In the genomic region with DNA sequence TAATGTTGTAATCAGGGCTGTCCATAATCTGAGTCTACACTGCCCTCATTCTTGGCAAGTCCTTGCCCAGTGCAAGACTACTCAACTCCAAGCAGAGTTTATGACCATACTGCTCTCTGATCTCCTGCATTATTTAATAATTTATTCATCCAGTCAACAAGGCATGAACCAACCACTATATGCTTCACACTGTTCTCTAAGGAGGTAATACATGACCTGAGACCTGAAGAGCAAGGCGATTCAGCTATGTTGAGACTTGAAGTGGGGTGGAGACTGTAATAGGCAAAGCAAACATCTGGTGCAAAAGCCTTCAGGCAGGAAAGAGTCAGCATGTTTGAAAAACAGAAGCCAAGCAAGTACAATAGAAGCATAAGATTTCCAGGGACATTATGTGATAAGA, we compare ENCODE assay signal across 1 cellular context.
TF ChIP-seq lines count a peak whose summit lies in the region.

No MANE protein-coding gene starts in this region.

TF ChIP-seq in GM23338, 12 proteins besides CTCF, POLR2A, EP300 and RAD21 (continued from another document):
- TF ChIP-seq, protein P1, sequence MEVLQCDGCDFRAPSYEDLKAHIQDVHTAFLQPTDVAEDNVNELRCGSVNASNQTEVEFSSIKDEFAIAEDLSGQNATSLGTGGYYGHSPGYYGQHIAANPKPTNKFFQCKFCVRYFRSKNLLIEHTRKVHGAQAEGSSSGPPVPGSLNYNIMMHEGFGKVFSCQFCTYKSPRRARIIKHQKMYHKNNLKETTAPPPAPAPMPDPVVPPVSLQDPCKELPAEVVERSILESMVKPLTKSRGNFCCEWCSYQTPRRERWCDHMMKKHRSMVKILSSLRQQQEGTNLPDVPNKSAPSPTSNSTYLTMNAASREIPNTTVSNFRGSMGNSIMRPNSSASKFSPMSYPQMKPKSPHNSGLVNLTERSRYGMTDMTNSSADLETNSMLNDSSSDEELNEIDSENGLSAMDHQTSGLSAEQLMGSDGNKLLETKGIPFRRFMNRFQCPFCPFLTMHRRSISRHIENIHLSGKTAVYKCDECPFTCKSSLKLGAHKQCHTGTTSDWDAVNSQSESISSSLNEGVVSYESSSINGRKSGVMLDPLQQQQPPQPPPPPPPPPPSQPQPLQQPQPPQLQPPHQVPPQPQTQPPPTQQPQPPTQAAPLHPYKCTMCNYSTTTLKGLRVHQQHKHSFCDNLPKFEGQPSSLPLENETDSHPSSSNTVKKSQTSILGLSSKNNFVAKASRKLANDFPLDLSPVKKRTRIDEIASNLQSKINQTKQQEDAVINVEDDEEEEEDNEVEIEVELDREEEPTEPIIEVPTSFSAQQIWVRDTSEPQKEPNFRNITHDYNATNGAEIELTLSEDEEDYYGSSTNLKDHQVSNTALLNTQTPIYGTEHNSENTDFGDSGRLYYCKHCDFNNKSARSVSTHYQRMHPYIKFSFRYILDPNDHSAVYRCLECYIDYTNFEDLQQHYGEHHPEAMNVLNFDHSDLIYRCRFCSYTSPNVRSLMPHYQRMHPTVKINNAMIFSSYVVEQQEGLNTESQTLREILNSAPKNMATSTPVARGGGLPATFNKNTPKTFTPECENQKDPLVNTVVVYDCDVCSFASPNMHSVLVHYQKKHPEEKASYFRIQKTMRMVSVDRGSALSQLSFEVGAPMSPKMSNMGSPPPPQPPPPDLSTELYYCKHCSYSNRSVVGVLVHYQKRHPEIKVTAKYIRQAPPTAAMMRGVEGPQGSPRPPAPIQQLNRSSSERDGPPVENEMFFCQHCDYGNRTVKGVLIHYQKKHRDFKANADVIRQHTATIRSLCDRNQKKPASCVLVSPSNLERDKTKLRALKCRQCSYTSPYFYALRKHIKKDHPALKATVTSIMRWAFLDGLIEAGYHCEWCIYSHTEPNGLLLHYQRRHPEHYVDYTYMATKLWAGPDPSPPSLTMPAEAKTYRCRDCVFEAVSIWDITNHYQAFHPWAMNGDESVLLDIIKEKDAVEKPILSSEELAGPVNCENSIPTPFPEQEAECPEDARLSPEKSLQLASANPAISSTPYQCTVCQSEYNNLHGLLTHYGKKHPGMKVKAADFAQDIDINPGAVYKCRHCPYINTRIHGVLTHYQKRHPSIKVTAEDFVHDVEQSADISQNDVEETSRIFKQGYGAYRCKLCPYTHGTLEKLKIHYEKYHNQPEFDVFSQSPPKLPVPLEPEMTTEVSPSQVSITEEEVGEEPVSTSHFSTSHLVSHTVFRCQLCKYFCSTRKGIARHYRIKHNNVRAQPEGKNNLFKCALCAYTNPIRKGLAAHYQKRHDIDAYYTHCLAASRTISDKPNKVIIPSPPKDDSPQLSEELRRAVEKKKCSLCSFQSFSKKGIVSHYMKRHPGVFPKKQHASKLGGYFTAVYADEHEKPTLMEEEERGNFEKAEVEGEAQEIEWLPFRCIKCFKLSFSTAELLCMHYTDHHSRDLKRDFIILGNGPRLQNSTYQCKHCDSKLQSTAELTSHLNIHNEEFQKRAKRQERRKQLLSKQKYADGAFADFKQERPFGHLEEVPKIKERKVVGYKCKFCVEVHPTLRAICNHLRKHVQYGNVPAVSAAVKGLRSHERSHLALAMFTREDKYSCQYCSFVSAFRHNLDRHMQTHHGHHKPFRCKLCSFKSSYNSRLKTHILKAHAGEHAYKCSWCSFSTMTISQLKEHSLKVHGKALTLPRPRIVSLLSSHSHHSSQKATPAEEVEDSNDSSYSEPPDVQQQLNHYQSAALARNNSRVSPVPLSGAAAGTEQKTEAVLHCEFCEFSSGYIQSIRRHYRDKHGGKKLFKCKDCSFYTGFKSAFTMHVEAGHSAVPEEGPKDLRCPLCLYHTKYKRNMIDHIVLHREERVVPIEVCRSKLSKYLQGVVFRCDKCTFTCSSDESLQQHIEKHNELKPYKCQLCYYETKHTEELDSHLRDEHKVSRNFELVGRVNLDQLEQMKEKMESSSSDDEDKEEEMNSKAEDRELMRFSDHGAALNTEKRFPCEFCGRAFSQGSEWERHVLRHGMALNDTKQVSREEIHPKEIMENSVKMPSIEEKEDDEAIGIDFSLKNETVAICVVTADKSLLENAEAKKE (CRISPR knock-in tag; IDR thresholded peaks at IDR 0.05), result no peak
- no peak for TF ChIP-seq POLR2AphosphoS5 (IDR thresholded peaks at IDR 0.05; ENCODE audit: low read depth)
